In the genomic region with DNA sequence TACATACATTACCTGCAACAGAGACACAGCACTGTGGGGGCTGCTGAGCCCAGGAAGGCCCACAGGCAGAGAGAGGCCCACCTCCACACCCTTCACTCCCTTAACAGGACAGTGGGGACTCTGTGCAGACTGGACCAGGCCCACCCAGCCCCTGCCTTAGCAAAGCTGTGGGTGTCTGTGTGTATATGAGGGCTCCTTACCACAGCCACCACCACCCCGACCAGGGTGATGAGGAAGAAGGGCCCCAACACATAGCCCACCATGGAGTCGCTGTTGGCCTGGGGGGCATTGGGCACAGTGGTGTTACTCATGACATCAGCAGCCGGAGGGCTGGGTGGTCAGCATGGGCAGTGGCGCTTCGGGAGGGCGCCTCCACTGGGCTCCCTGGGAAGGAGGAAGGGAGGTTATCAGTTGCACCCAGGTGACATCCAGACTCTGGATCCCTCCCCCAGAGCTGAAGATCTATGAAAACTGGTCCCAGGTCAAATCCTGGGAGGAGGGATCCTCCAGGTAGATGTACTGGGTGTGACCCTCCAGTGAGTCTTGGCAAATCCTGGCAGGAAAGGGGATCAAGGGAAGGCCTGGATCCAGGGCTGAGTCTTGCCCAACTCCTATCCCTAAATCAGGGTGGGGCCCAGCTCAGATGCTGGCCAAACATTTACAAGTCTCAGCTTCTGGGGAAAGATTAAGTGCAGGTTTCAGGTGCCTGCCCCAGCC, we compare ENCODE assay signal across 8 cellular contexts. TPM values are rescaled to one million over a fixed set of nuclear protein-coding genes. Genes with fewer than 3 reads are reported as not detected.
DNase-seq lines count a peak whose midpoint lies in the region; ATAC-seq and TF ChIP-seq lines count a peak whose summit lies in the region.

No MANE protein-coding gene starts in this region.

- H3K4me2 ChIP-seq in GM23338, result peak overlapping the region; percentile 96

- peaks cover 21% of the 10 kb centered on the region; the same call in 1 of the 2 replicates for H3K4me1 ChIP-seq in GM23338 (ENCODE audit: insufficient read depth)
- H3K4me1 ChIP-seq in SJSA1 (replicated peaks), result peaks cover 60% of the 10 kb centered on the region
- H3K4me1 ChIP-seq in skeletal muscle tissue (ENCODE audit: control insufficient read depth in 3 of 3, insufficient read depth in 3 of 3, low read length in 3 of 3), result peaks cover 17 to 43% (median 27%) of the 10 kb centered on the region in 3 donors

- H4K20me1 ChIP-seq in GM23338 (replicated peaks; ENCODE audit: insufficient read depth), result peaks cover 12% of the 10 kb centered on the region; the same call in 1 of the 2 replicates

- H3F3A ChIP-seq in GM23338 (replicated peaks; ENCODE audit: low read depth), result peaks cover 37% of the 10 kb centered on the region

- peaks cover 40% of the 10 kb centered on the region for H3K4me1 Mint-ChIP-seq in GM23338

- no peak overlapping the region for H3K27ac Mint-ChIP-seq in GM23338

- H3K9me2 ChIP-seq in GM23338 (ENCODE audit: insufficient read depth), result no peaks in the 10 kb centered on the region

- H3K79me2 ChIP-seq in GM23338 (replicated peaks; ENCODE audit: insufficient read depth), result peaks cover 9% of the 10 kb centered on the region; the same call in 1 of the 2 replicates

- peak overlapping the region; percentile 88 for H3K4me3 Mint-ChIP-seq in GM23338

- TF ChIP-seq CTCF in GM23338 (conservative IDR thresholded peaks at IDR 0.05; ENCODE audit: low read depth in 2 of 2) (no peak), fibroblast of mammary gland (conservative IDR thresholded peaks at IDR 0.05; ENCODE audit: control insufficient read depth, insufficient read depth, low read depth, low read length) (no peak)

- H3K9me3 Mint-ChIP-seq in GM23338, result peaks cover 2% of the 10 kb centered on the region; the same call in 2 of the 3 replicates

- H3K27me3 ChIP-seq in GM23338 (ENCODE audit: insufficient read depth), result no peaks in the 10 kb centered on the region
- H3K27me3 ChIP-seq in SJSA1 (replicated peaks), result no peaks in the 10 kb centered on the region
- no peaks in the 10 kb centered on the region for H3K27me3 ChIP-seq in skeletal muscle tissue (ENCODE audit: control insufficient read depth in 3 of 3, insufficient read depth in 3 of 3, low read length in 3 of 3)

- DNase-seq in GM23338 (ENCODE audit: low spot score), result no peak
- DNase-seq in SJSA1 (ENCODE audit: low read depth in 1 of 2, low spot score in 2 of 2), result no peak
- DNase-seq in fibroblast of mammary gland (ENCODE audit: low read depth), result no peak
- no peak for DNase-seq in NCI-H1436 (lab: John Stamatoyannopoulos, UW)
- no peak for DNase-seq in effector CD8-positive, alpha-beta T cell (lab: John Stamatoyannopoulos, UW)

- no peak overlapping the region for H3K27ac ChIP-seq in GM23338 (ENCODE audit: low read depth)
- H3K27ac ChIP-seq in SJSA1, result no peak overlapping the region
- peak overlapping the region; percentile 79 for H3K27ac ChIP-seq in skeletal muscle tissue (ENCODE audit: low read depth, low read length)

- H2AFZ ChIP-seq in GM23338, result no peak overlapping the region

- no peaks in the 10 kb centered on the region for H3K9me3 ChIP-seq in SJSA1 (replicated peaks)
- H3K9me3 ChIP-seq in skeletal muscle tissue (ENCODE audit: control insufficient read depth in 3 of 3, low read length in 3 of 3), result no peaks in the 10 kb centered on the region

- H3K4me3 ChIP-seq in GM23338, result peak overlapping the region; percentile 90
- H3K4me3 ChIP-seq in SJSA1, result peak overlapping the region; percentile 65
- H3K4me3 ChIP-seq in fibroblast of mammary gland (ENCODE audit: control insufficient read depth, low read depth, low read length), result peak overlapping the region; percentile 85
- peak overlapping the region in 2 of 3 donors; percentile 95 to 97 for H3K4me3 ChIP-seq in skeletal muscle tissue (ENCODE audit: low read length in 3 of 3)

- ATAC-seq in GM23338 (peak; percentile 1), GM21619 (IDR thresholded peaks at IDR 0.05; ENCODE audit: unreplicated experiment) (no peak), HG03095 (IDR thresholded peaks at IDR 0.05; ENCODE audit: unreplicated experiment) (no peak)

- peak overlapping the region in 2 of 3 donors; percentile 89 to 96 for H3K9ac ChIP-seq in skeletal muscle tissue (ENCODE audit: low read depth in 1 of 3, low read length in 3 of 3)

- H3K27me3 Mint-ChIP-seq in GM23338 (ENCODE audit: insufficient read depth, low read depth, poor library complexity), result peaks cover 61% of the 10 kb centered on the region

- H3K36me3 ChIP-seq in GM23338 (ENCODE audit: insufficient read depth), result peaks cover 11% of the 10 kb centered on the region; the same call in 1 of the 2 replicates
- H3K36me3 ChIP-seq in SJSA1, result peaks cover 31% of the 10 kb centered on the region
- H3K36me3 ChIP-seq in skeletal muscle tissue (ENCODE audit: control insufficient read depth in 3 of 3, insufficient read depth in 3 of 3, low read length in 3 of 3), result peaks cover 0 to 6% (median 5%) of the 10 kb centered on the region in 3 donors

- H3K36me3 Mint-ChIP-seq in GM23338 (ENCODE audit: low read depth), result peaks cover 37% of the 10 kb centered on the region

TF ChIP-seq in GM23338, 12 proteins besides CTCF, POLR2A, EP300 and RAD21 (continues in another document):
- TF ChIP-seq ZNF114 (CRISPR knock-in tag; IDR thresholded peaks at IDR 0.05) (no peak), POLR2AphosphoS5 (IDR thresholded peaks at IDR 0.05; ENCODE audit: low read depth) (no peak), STAT1 (IDR thresholded peaks at IDR 0.05; ENCODE audit: unreplicated experiment) (no peak), JUNB (IDR thresholded peaks at IDR 0.05; ENCODE audit: unreplicated experiment) (no peak), NANOG (IDR thresholded peaks at IDR 0.05; ENCODE audit: borderline replicate concordance) (no peak), ZNF331 (CRISPR knock-in tag; IDR thresholded peaks at IDR 0.05; ENCODE audit: low read depth) (no peak)
- TF ChIP-seq, protein P1, sequence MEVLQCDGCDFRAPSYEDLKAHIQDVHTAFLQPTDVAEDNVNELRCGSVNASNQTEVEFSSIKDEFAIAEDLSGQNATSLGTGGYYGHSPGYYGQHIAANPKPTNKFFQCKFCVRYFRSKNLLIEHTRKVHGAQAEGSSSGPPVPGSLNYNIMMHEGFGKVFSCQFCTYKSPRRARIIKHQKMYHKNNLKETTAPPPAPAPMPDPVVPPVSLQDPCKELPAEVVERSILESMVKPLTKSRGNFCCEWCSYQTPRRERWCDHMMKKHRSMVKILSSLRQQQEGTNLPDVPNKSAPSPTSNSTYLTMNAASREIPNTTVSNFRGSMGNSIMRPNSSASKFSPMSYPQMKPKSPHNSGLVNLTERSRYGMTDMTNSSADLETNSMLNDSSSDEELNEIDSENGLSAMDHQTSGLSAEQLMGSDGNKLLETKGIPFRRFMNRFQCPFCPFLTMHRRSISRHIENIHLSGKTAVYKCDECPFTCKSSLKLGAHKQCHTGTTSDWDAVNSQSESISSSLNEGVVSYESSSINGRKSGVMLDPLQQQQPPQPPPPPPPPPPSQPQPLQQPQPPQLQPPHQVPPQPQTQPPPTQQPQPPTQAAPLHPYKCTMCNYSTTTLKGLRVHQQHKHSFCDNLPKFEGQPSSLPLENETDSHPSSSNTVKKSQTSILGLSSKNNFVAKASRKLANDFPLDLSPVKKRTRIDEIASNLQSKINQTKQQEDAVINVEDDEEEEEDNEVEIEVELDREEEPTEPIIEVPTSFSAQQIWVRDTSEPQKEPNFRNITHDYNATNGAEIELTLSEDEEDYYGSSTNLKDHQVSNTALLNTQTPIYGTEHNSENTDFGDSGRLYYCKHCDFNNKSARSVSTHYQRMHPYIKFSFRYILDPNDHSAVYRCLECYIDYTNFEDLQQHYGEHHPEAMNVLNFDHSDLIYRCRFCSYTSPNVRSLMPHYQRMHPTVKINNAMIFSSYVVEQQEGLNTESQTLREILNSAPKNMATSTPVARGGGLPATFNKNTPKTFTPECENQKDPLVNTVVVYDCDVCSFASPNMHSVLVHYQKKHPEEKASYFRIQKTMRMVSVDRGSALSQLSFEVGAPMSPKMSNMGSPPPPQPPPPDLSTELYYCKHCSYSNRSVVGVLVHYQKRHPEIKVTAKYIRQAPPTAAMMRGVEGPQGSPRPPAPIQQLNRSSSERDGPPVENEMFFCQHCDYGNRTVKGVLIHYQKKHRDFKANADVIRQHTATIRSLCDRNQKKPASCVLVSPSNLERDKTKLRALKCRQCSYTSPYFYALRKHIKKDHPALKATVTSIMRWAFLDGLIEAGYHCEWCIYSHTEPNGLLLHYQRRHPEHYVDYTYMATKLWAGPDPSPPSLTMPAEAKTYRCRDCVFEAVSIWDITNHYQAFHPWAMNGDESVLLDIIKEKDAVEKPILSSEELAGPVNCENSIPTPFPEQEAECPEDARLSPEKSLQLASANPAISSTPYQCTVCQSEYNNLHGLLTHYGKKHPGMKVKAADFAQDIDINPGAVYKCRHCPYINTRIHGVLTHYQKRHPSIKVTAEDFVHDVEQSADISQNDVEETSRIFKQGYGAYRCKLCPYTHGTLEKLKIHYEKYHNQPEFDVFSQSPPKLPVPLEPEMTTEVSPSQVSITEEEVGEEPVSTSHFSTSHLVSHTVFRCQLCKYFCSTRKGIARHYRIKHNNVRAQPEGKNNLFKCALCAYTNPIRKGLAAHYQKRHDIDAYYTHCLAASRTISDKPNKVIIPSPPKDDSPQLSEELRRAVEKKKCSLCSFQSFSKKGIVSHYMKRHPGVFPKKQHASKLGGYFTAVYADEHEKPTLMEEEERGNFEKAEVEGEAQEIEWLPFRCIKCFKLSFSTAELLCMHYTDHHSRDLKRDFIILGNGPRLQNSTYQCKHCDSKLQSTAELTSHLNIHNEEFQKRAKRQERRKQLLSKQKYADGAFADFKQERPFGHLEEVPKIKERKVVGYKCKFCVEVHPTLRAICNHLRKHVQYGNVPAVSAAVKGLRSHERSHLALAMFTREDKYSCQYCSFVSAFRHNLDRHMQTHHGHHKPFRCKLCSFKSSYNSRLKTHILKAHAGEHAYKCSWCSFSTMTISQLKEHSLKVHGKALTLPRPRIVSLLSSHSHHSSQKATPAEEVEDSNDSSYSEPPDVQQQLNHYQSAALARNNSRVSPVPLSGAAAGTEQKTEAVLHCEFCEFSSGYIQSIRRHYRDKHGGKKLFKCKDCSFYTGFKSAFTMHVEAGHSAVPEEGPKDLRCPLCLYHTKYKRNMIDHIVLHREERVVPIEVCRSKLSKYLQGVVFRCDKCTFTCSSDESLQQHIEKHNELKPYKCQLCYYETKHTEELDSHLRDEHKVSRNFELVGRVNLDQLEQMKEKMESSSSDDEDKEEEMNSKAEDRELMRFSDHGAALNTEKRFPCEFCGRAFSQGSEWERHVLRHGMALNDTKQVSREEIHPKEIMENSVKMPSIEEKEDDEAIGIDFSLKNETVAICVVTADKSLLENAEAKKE (CRISPR knock-in tag; IDR thresholded peaks at IDR 0.05), result no peak

RNA-seq across cellular contexts. Expression of a gene that starts 1.2 kb away (rescaled TPM):
- 5.0 and 9.0 TPM in 2 replicates for total RNA-seq in GM23338 (2014; rRNA removed; shearing (Covaris generic))
- polyA plus RNA-seq in GM23338 (2016; fragmentation: Nextera tagmentation; extraction: Ambion mirVana), result 15.9 and 17.0 TPM in 2 replicates
- total RNA-seq in SJSA1 (2014; rRNA removed; shearing (Covaris generic)), result 24.5 and 53.9 TPM in 2 replicates
- total RNA-seq in skeletal muscle tissue, result 5.2 TPM

RNA-seq across cellular contexts. Expression of a gene that starts 11.0 kb away (rescaled TPM):
- total RNA-seq in GM23338 (2014; rRNA removed; shearing (Covaris generic)), result 1,700 and 2,052 TPM in 2 replicates
- 1,386 and 1,411 TPM in 2 replicates for polyA plus RNA-seq in GM23338 (2016; fragmentation: Nextera tagmentation; extraction: Ambion mirVana)
- total RNA-seq in SJSA1 (2014; rRNA removed; shearing (Covaris generic)), result 31.7 and 48.4 TPM in 2 replicates
- 20.4 TPM for total RNA-seq in skeletal muscle tissue

Comparison
In these comparisons a context has a peak if more than half of its experiments do, and no peak if none do; other contexts are left out.
1. RNA of a gene that starts 11.0 kb away (total RNA-seq): 1,700 to 2,052 TPM in GM23338; 31.7 to 48.4 TPM in SJSA1 and 20.4 TPM in skeletal muscle tissue (single experiment); every median in the first group is over 10 times any median in the second.
2. Peak in every context shown above with its lines, with median percentiles within 50 percentile points of each other: H3K4me3 ChIP-seq.